Comparison of ENCODE assay signal across 2 cellular contexts in the genomic region with DNA sequence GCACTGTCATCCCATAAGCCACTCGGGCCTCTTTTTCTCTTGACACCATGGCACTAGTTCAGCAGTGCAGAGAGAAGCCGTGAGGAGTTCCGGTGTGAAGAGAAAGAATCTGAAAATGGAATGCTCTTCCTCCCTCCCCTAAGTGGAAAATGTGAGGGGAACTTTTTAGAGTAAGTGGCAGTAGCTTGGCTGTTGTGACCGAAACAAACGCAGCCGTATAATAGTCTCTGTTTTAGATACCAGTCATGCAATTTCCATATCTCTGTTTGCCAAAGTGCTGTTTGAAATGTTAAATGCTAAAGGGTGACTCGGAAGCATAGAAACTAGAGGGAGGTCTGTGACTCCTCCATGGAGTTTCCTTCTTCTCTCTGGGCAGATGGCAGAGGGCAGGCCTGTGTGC.
TF ChIP-seq lines count a peak whose summit lies in the region.

No MANE protein-coding gene starts in this region.

TF ChIP-seq in GM23338, 12 proteins besides CTCF, POLR2A, EP300 and RAD21:
- TF ChIP-seq STAT1 (IDR thresholded peaks at IDR 0.05; ENCODE audit: unreplicated experiment), result no peak
TF ChIP-seq in GM23338: peak in this region for 0.

TF ChIP-seq in H1, 55 proteins besides CTCF, POLR2A, EP300 and RAD21 (continued from another document):
- TF ChIP-seq CBX8 (IDR thresholded peaks at IDR 0.05; ENCODE audit: borderline replicate concordance, low read depth, low read length) (no peak), SAP30 (IDR thresholded peaks at IDR 0.05; ENCODE audit: insufficient read depth, insufficient replicate concordance, low read length) (no peak), SIRT6 (IDR thresholded peaks at IDR 0.05; ENCODE audit: low read length) (no peak), CTBP2 (IDR thresholded peaks at IDR 0.05; ENCODE audit: borderline replicate concordance, insufficient read depth, insufficient read length, low read length) (no peak), CHD1 (IDR thresholded peaks at IDR 0.05; ENCODE audit: low read depth, low read length) (no peak), JUN (IDR thresholded peaks at IDR 0.05; ENCODE audit: low read depth, low read length) (no peak), TAF1 (IDR thresholded peaks at IDR 0.05; ENCODE audit: low read depth, low read length) (no peak), PHF8 (conservative IDR thresholded peaks at IDR 0.05; ENCODE audit: low read depth, low read length) (no peak)
- TF ChIP-seq, protein P1, sequence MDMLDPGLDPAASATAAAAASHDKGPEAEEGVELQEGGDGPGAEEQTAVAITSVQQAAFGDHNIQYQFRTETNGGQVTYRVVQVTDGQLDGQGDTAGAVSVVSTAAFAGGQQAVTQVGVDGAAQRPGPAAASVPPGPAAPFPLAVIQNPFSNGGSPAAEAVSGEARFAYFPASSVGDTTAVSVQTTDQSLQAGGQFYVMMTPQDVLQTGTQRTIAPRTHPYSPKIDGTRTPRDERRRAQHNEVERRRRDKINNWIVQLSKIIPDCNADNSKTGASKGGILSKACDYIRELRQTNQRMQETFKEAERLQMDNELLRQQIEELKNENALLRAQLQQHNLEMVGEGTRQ (IDR thresholded peaks at IDR 0.05; ENCODE audit: low read length), result no peak
